Comparison of ENCODE assay signal across 17 cellular contexts in the genomic region with DNA sequence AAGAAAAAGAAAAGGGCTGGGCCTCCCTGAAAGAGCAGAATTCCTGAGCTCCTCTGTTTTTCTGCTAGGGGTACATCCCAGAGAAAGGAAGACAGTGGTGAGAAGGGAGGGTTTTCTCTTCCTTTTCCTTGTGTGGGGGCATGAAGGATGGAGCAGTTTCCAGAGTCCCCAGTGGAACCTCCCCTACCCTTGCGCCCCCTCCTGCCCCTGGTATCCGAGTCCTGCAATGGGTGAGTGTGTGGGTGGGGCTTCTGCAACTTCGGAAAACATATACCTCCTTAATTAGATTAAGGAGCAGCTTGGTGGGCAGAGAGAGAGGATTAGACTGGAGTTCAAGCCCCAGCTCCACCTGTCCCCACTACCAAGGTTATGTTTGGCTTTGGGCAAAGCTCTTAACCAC. TPM values are rescaled to one million over a fixed set of nuclear protein-coding genes. Genes with fewer than 3 reads are reported as not detected.
DNase-seq lines count a peak whose midpoint lies in the region; ATAC-seq, FAIRE-seq and TF ChIP-seq lines count a peak whose summit lies in the region.
"Had no signal": no experiment of that assay in that cellular context is flagged by ENCODE, and none has a peak within 500 bp of the region (broad histone marks: within the 10 kb centered on the region; RNA-seq: fewer than 3 reads in every experiment).

No MANE protein-coding gene starts in this region.

- H3K79me1 ChIP-seq in IMR-90 (ENCODE audit: low read depth in 1 of 2, low read length in 2 of 2) (peaks cover 3 to 11% of the 10 kb centered on the region in 2 experiments; a peak in 2 of 4 replicates), neuronal stem cell (ENCODE audit: low read depth, low read length) (no peaks in the 10 kb centered on the region)

- CTCF ChIA-PET in A673 (lab: Charles Lee) (no interaction called here), IMR-90 (lab: Yijun Ruan, JAX) (interaction anchor here (0.6 kb wide), 2 partner anchors 717 to 729 kb away, joined by 3 read pairs; no protein-coding TSS in a partner anchor), K562 (lab: Yijun Ruan, JAX; ENCODE audit: low intra/inter-chr PET ratio) (no interaction called here), Calu3 (lab: Charles Lee) (interaction anchor here (0.7 to 2.3 kb wide), 3 partner anchors 12 to 43 kb away, joined by 3 to 20 read pairs (median 6); no protein-coding TSS in a partner anchor)

- H3K4me2 ChIP-seq in IMR-90 (ENCODE audit: low read depth, low read length) = no peak overlapping the region
- H3K4me2 ChIP-seq in K562 (ENCODE audit: insufficient read depth, low read length) = no peak overlapping the region
- no peak overlapping the region for H3K4me2 ChIP-seq in neuronal stem cell (ENCODE audit: insufficient read depth, low read length, poor library complexity, severe bottlenecking)

- no peak overlapping the region for H4K5ac ChIP-seq in IMR-90 (ENCODE audit: low read depth, low read length)

- peak overlapping the region; percentile 27 for H2BK20ac ChIP-seq in IMR-90 (ENCODE audit: low read depth, low read length)

- TF ChIP-seq EP300 in K562 (IDR thresholded peaks at IDR 0.05; ENCODE audit: low read length) = no peak

- H3K27me3 ChIP-seq in A673 (replicated peaks; ENCODE audit: insufficient read depth, low read depth, low read length, poor library complexity) (no peaks in the 10 kb centered on the region), IMR-90 (ENCODE audit: control insufficient read depth, insufficient read depth, low read length) (no peaks in the 10 kb centered on the region), K562 (ENCODE audit: control insufficient read depth in 2 of 2, insufficient read depth in 2 of 2, low read length in 2 of 2) (no peaks in the 10 kb centered on the region), neuronal stem cell (ENCODE audit: control insufficient read depth in 3 of 3, insufficient read depth in 3 of 3, low read depth in 1 of 3, low read length in 3 of 3) (no peaks in the 10 kb centered on the region)

- H3K56ac ChIP-seq in IMR-90 (ENCODE audit: extremely low read depth, insufficient read depth, low read length) = no peak overlapping the region

- in situ Hi-C loops in IMR-90 (cut with MboI; ENCODE audit: low sequenced_read_pairs) = no loop called here
- in situ Hi-C loops in K562 (cut with MboI) = no loop called here

- no peak overlapping the region for H3K9ac ChIP-seq in IMR-90 (ENCODE audit: low read depth, low read length)
- no peak overlapping the region for H3K9ac ChIP-seq in K562 (ENCODE audit: insufficient read depth in 1 of 2, low read depth in 2 of 2, low read length in 2 of 2)
- no peak overlapping the region for H3K9ac ChIP-seq in neuronal stem cell (ENCODE audit: low read depth, low read length, poor library complexity)
- H3K9ac ChIP-seq: BLaER1 treated with 17β-estradiol and CSF1 and Interleukin-3, amounts not matched to agents 10 nM and 100 nM had no signal

- TF ChIP-seq CTCF in A673 (conservative IDR thresholded peaks at IDR 0.05; ENCODE audit: low read depth, low read length) (no peak), IMR-90 (conservative IDR thresholded peaks at IDR 0.05; ENCODE audit: low read depth, low read length) (no peak), K562 (IDR thresholded peaks at IDR 0.05 in 2 of 3, conservative IDR thresholded peaks at IDR 0.05 in 1 of 3; ENCODE audit: insufficient read depth in 2 of 3, low read depth in 1 of 3, low read length in 3 of 3) (no peak), coronary artery (IDR thresholded peaks at IDR 0.05) (no peak), glutamatergic neuron (IDR thresholded peaks at IDR 0.05; ENCODE audit: partially characterized antibody, unreplicated experiment) (no peak), Calu3 (IDR thresholded peaks at IDR 0.05; ENCODE audit: unreplicated experiment) (no peak)

- H3K18ac ChIP-seq in IMR-90 (ENCODE audit: low read depth, low read length) (peak overlapping the region; percentile 39; the same call in 1 of the 2 replicates), neuronal stem cell (ENCODE audit: low read length) (no peak overlapping the region)

- no peak for TF ChIP-seq RAD21 in IMR-90 (IDR thresholded peaks at IDR 0.05; ENCODE audit: low read length)
- TF ChIP-seq RAD21 in K562 (CRISPR knock-in tag; conservative IDR thresholded peaks at IDR 0.05 in 1 of 2, IDR thresholded peaks at IDR 0.05 in 1 of 2) = no peak

- WGBS in IMR-90 (ENCODE audit: extremely low coverage in 2 of 2, insufficient read length in 1 of 2), 2 experiments = no CpG with 5 or more reads among the region's 3 CpGs
- 10% methylated on average over 3 of the region's 3 CpGs for WGBS in K562 (ENCODE audit: insufficient coverage, low coverage, missing lambda C conversion rate)
- WGBS in neuronal stem cell (ENCODE audit: extremely low coverage in 2 of 2, insufficient read length in 2 of 2, insufficient replicate concordance in 1 of 2), 2 donors = no CpG with 5 or more reads among the region's 3 CpGs

- H3K9me1 ChIP-seq in IMR-90 (ENCODE audit: insufficient read depth, low read length) = peaks cover 19% of the 10 kb centered on the region
- H3K9me1 ChIP-seq in K562 (ENCODE audit: control insufficient read depth, insufficient read depth, low read length) = no peaks in the 10 kb centered on the region

- no peak for ATAC-seq in IMR-90 (ENCODE audit: low read depth)
- 0 out of 3 replicates have a peak, but pooled peaks have one; percentile 5 for ATAC-seq in K562

- H3K4me1 ChIP-seq in A673 (ENCODE audit: insufficient read depth, low read length, poor library complexity, severe bottlenecking) (peaks cover 16% of the 10 kb centered on the region), IMR-90 (ENCODE audit: control insufficient read depth, insufficient read depth, low read length) (peaks cover 22% of the 10 kb centered on the region), K562 (replicated peaks in 1 of 2; ENCODE audit: control insufficient read depth in 2 of 2, insufficient read depth in 2 of 2, low read length in 2 of 2) (peaks cover 34 to 37% of the 10 kb centered on the region in 2 experiments), neuronal stem cell (ENCODE audit: control insufficient read depth in 2 of 2, insufficient read depth in 1 of 2, low read depth in 1 of 2, low read length in 2 of 2) (peaks cover 11 to 14% of the 10 kb centered on the region in 2 donors)

- H3K4ac ChIP-seq in IMR-90 (ENCODE audit: low read depth, low read length) = peak overlapping the region; percentile 73
- H3K4ac ChIP-seq in neuronal stem cell (ENCODE audit: low read length) = no peak overlapping the region

- H4K8ac ChIP-seq in IMR-90 (ENCODE audit: low read depth in 2 of 2, low read length in 2 of 2) (peak overlapping the region in 1 of 2 experiments; percentile 41; a peak in 2 of 4 replicates), neuronal stem cell (ENCODE audit: low read depth, low read length) (no peak overlapping the region)

- no peak overlapping the region; the same call in none of the 2 replicates for H2AK5ac ChIP-seq in IMR-90 (ENCODE audit: low read depth, low read length)
- no peak overlapping the region for H2AK5ac ChIP-seq in neuronal stem cell (ENCODE audit: low read depth, low read length)

- BruUV-seq in A673 (replicated peaks; lab: Mats Ljungman, UMichigan) (no TSS peak), IMR-90 (replicated peaks; lab: Mats Ljungman, UMichigan) (no TSS peak), K562 (replicated peaks; lab: Mats Ljungman, UMichigan) (no TSS peak), Calu3 (replicated peaks; lab: Mats Ljungman, UMichigan) (no TSS peak)

- H2BK12ac ChIP-seq in neuronal stem cell (ENCODE audit: low read length) = no peak overlapping the region

- no peak overlapping the region for H2AK9ac ChIP-seq in IMR-90 (replicated peaks; ENCODE audit: low read depth, low read length, poor library complexity)

- peak overlapping the region; percentile 95 for H2BK120ac ChIP-seq in IMR-90 (ENCODE audit: low read depth, low read length)
- no peak overlapping the region for H2BK120ac ChIP-seq in neuronal stem cell (ENCODE audit: low read depth, low read length)

- H3K27ac Mint-ChIP-seq in glutamatergic neuron (ENCODE audit: unreplicated experiment) = no peak overlapping the region
- no peak overlapping the region for H3K27ac Mint-ChIP-seq in Calu3 (ENCODE audit: unreplicated experiment)
- H3K27ac Mint-ChIP-seq: CD8-positive, alpha-beta memory T cell; H9 had no signal

- H3K9me3 ChIP-seq in A673 (ENCODE audit: low read depth, low read length, poor library complexity, severe bottlenecking) (no peaks in the 10 kb centered on the region), IMR-90 (ENCODE audit: control insufficient read depth, insufficient read depth, low read length) (no peaks in the 10 kb centered on the region), K562 (replicated peaks; ENCODE audit: control insufficient read depth, insufficient read depth, low read depth, low read length) (no peaks in the 10 kb centered on the region), neuronal stem cell (replicated peaks in 1 of 2; ENCODE audit: control insufficient read depth in 2 of 2, insufficient read depth in 1 of 2, low read depth in 1 of 2, low read length in 2 of 2) (no peaks in the 10 kb centered on the region)
- H3K9me3 ChIP-seq: BLaER1 treated with 17β-estradiol and CSF1 and Interleukin-3, amounts not matched to agents 10 nM and 100 nM had no signal

- peaks cover 2% of the 10 kb centered on the region for H3K27me3 Mint-ChIP-seq in glutamatergic neuron (ENCODE audit: unreplicated experiment)
- H3K27me3 Mint-ChIP-seq in Calu3 (ENCODE audit: unreplicated experiment) = peaks cover 6% of the 10 kb centered on the region

- H3K79me2 ChIP-seq in K562 (ENCODE audit: control insufficient read depth, insufficient read depth, low read length) = no peaks in the 10 kb centered on the region

- H3K4me3 ChIP-seq in A673 (ENCODE audit: low read depth, low read length, poor library complexity, severe bottlenecking) (no peak overlapping the region), IMR-90 (ENCODE audit: insufficient read depth, low read depth, low read length) (no peak overlapping the region), K562 (no peak overlapping the region), neuronal stem cell (ENCODE audit: low read length in 2 of 2) (no peak overlapping the region), coronary artery (no peak overlapping the region)
- H3K4me3 ChIP-seq: BLaER1 treated with 17β-estradiol and CSF1 and Interleukin-3, amounts not matched to agents 10 nM and 100 nM had no signal

- H3K36me3 Mint-ChIP-seq in glutamatergic neuron (ENCODE audit: unreplicated experiment) (no peaks in the 10 kb centered on the region), Calu3 (ENCODE audit: insufficient read depth, unreplicated experiment) (peaks cover 13% of the 10 kb centered on the region)
- H3K36me3 Mint-ChIP-seq: CD8-positive, alpha-beta memory T cell had no signal

- H2BK15ac ChIP-seq in IMR-90 (ENCODE audit: low read depth, low read length) (peak overlapping the region; percentile 81), neuronal stem cell (ENCODE audit: low read length) (no peak overlapping the region)

- no peak overlapping the region for H3K27ac ChIP-seq in A673 (ENCODE audit: low read depth, low read length, poor library complexity, severe bottlenecking)
- H3K27ac ChIP-seq in IMR-90 (ENCODE audit: insufficient read depth, low read length) = no peak overlapping the region
- no peak overlapping the region for H3K27ac ChIP-seq in K562 (ENCODE audit: extremely low read depth, low read depth, low read length)
- no peak overlapping the region for H3K27ac ChIP-seq in neuronal stem cell (replicated peaks; ENCODE audit: low read length)
- no peak overlapping the region for H3K27ac ChIP-seq in substantia nigra (ENCODE audit: low read depth, low read length, poor library complexity, severe bottlenecking)
- H3K27ac ChIP-seq in coronary artery = no peak overlapping the region
- H3K27ac ChIP-seq: BLaER1 treated with 17β-estradiol and CSF1 and Interleukin-3, amounts not matched to agents 10 nM and 100 nM; HL-60 had no signal

- peak overlapping the region; percentile 10; the same call in 1 of the 2 replicates for H3K14ac ChIP-seq in IMR-90 (replicated peaks; ENCODE audit: low read depth, low read length)
- H3K14ac ChIP-seq in neuronal stem cell (ENCODE audit: low read length) = no peak overlapping the region

- TF ChIP-seq POLR2A in IMR-90 (IDR thresholded peaks at IDR 0.05; ENCODE audit: low read depth, low read length) (no peak), K562 (conservative IDR thresholded peaks at IDR 0.05) (no peak)

- no peak overlapping the region for H3K4me3 Mint-ChIP-seq in glutamatergic neuron (ENCODE audit: unreplicated experiment)
- H3K4me3 Mint-ChIP-seq in Calu3 (ENCODE audit: low read depth, unreplicated experiment) = no peak overlapping the region
- H3K4me3 Mint-ChIP-seq: CD8-positive, alpha-beta memory T cell; H9 had no signal

- FAIRE-seq in K562 (lab: Jason Lieb, UNC) = no peak
- FAIRE-seq: HTR-8/SVneo had no signal

- H2AFZ ChIP-seq in IMR-90 (replicated peaks; ENCODE audit: low read length, poor library complexity) = peak overlapping the region; percentile 77
- H2AFZ ChIP-seq in K562 (ENCODE audit: low read depth, low read length) = peak overlapping the region; percentile 70; the same call in 1 of the 2 replicates
- H2AFZ ChIP-seq in neuronal stem cell (ENCODE audit: low read length) = peak overlapping the region; percentile 17

- H2BK5ac ChIP-seq in IMR-90 (ENCODE audit: low read depth, low read length, poor library complexity, severe bottlenecking) (no peak overlapping the region), neuronal stem cell (ENCODE audit: low read length) (no peak overlapping the region)

- dilution Hi-C loops in IMR-90 (cut with HindIII; ENCODE audit: low sequenced_read_pairs, unreplicated experiment) = no loop called here

- intact Hi-C loops in A673 (cut with micrococcal nuclease; ENCODE audit: unreplicated experiment) (no loop called here), IMR-90 (cut with micrococcal nuclease) (loop anchor here (2.0 kb wide), 2 partner anchors 23 to 49 kb away; partner anchors contain the start of gene IGF2BP1), K562 (cut with micrococcal nuclease) (loop anchor here (2.0 kb wide), 1 partner anchor 21 kb away; no protein-coding TSS in a partner anchor), Calu3 (cut with micrococcal nuclease; ENCODE audit: unreplicated experiment) (no loop called here)

- DNase-seq in A673 (ENCODE audit: low spot score) (peak; percentile 56), IMR-90 (no peak), K562 (ENCODE audit: extremely low read depth in 1 of 4, low spot score in 3 of 4) (peak; percentile 34 to 57 (median 45)), neuronal stem cell (ENCODE audit: low spot score) (no peak), substantia nigra (lab: John Stamatoyannopoulos, UW) (no peak), coronary artery (ENCODE audit: low spot score) (no peak), glutamatergic neuron (no peak), Calu3 (no peak)
- DNase-seq: CD8-positive, alpha-beta memory T cell; DMS 273 treated with DMSO at 0.1 percent for 48 hours; H9; NCI-H187 had no signal

- H4K91ac ChIP-seq in IMR-90 (ENCODE audit: insufficient read depth, low read depth, low read length) = peak overlapping the region; percentile 72
- no peak overlapping the region for H4K91ac ChIP-seq in neuronal stem cell (ENCODE audit: low read depth, low read length, poor library complexity)

- H4K20me1 ChIP-seq in IMR-90 (ENCODE audit: insufficient read depth, low read length) = no peaks in the 10 kb centered on the region
- no peaks in the 10 kb centered on the region for H4K20me1 ChIP-seq in K562 (replicated peaks; ENCODE audit: control insufficient read depth, insufficient read depth, low read length)
- H4K20me1 ChIP-seq: BLaER1 treated with 17β-estradiol and CSF1 and Interleukin-3, amounts not matched to agents 10 nM and 100 nM had no signal

- no peaks in the 10 kb centered on the region for H3K4me1 Mint-ChIP-seq in glutamatergic neuron (ENCODE audit: low read depth, unreplicated experiment)
- peaks cover 37% of the 10 kb centered on the region for H3K4me1 Mint-ChIP-seq in Calu3 (ENCODE audit: low read depth, unreplicated experiment)
- H3K4me1 Mint-ChIP-seq: CD8-positive, alpha-beta memory T cell had no signal

- H3K9me3 Mint-ChIP-seq in glutamatergic neuron (ENCODE audit: unreplicated experiment) (no peaks in the 10 kb centered on the region), Calu3 (ENCODE audit: low read depth, unreplicated experiment) (no peaks in the 10 kb centered on the region)
- H3K9me3 Mint-ChIP-seq: CD8-positive, alpha-beta memory T cell; H9 had no signal

- H3K36me3 ChIP-seq in A673 (ENCODE audit: insufficient read depth, low read length, poor library complexity, severe bottlenecking) (no peaks in the 10 kb centered on the region), IMR-90 (ENCODE audit: control insufficient read depth, insufficient read depth, low read length) (no peaks in the 10 kb centered on the region), K562 (ENCODE audit: control insufficient read depth, insufficient read depth, low read length) (no peaks in the 10 kb centered on the region), neuronal stem cell (replicated peaks in 1 of 2; ENCODE audit: control insufficient read depth in 2 of 2, insufficient read depth in 2 of 2, low read length in 2 of 2) (no peaks in the 10 kb centered on the region)
- H3K36me3 ChIP-seq: BLaER1 treated with 17β-estradiol and CSF1 and Interleukin-3, amounts not matched to agents 10 nM and 100 nM had no signal

- POLR2A ChIA-PET in A673 (lab: Charles Lee; ENCODE audit: low non-redundant PET) (no interaction called here), IMR-90 (lab: Charles Lee; ENCODE audit: unreplicated experiment) (no interaction called here), K562 (lab: Yijun Ruan, JAX) (interaction anchor here (1.0 to 3.7 kb wide), 5 partner anchors 11 to 25 kb away, joined by 3 to 31 read pairs (median 3); no protein-coding TSS in a partner anchor)

- H3K23ac ChIP-seq in IMR-90 (ENCODE audit: low read depth, low read length) (no peak overlapping the region), neuronal stem cell (ENCODE audit: low read depth, low read length, poor library complexity) (no peak overlapping the region)

RNA-seq across cellular contexts. Expression of gene GIP, which starts 5.4 kb away (rescaled TPM):
- total RNA-seq in A673 (2021) (0.88 and 1.1 TPM in 2 replicates), IMR-90 (2012; rRNA removed) (not detected in 2 replicates), K562 (2014; rRNA removed) (not detected in 2 replicates), K562 (2014; rRNA removed; fragmentation: Illumina TruSeq; extraction: Trizol) (not detected in 2 replicates), K562 (2015; rRNA removed; fragmentation: Illumina TruSeq; extraction: Trizol) (not detected in 2 replicates), K562 (2021) (not detected in 2 replicates), glutamatergic neuron (ENCODE audit: unreplicated experiment) (not detected), Calu3 (2022) (not detected in 2 replicates)
- polyA plus RNA-seq in IMR-90 (2012; rRNA removed) (0.44 TPM in 1 of 2 replicates, not detected in the other), K562 (2011; rRNA removed) (0.15 TPM in 1 of 2 replicates, not detected in the other), K562 (2014; fragmentation: Illumina TruSeq; extraction: Trizol) (not detected in 2 replicates), K562 (2014; fragmentation: Nextera tagmentation; extraction: Ambion mirVana) (under 1 TPM in 1 of 2 experiments, not detected in 1; 0.08 TPM), K562 (2014; rRNA removed) (0.12 TPM in 1 of 2 replicates, not detected in the other)
- 0.12 TPM in 1 of 2 replicates, not detected in the other for polyA plus RNA-seq in IMR-90 (2012; cell fraction: cytosol; rRNA removed)
- not detected in 2 replicates for polyA plus RNA-seq in IMR-90 (2012; cell fraction: nucleus; rRNA removed; ENCODE audit: low replicate concordance)
- not detected in 2 replicates for total RNA-seq in K562 (2011; cell fraction: chromatin; rRNA removed; ENCODE audit: low replicate concordance)
- not detected in 2 replicates for total RNA-seq in K562 (2011; cell fraction: nucleolus; rRNA removed)
- not detected in 2 replicates for total RNA-seq in K562 (2011; cell fraction: nucleoplasm; rRNA removed)
- not detected in 2 replicates for polyA plus RNA-seq in K562 (2011; cell fraction: cytosol; rRNA removed)
- not detected in 2 replicates for polyA plus RNA-seq in K562 (2011; cell fraction: nucleus; rRNA removed)
- 0.16 TPM in 1 of 2 replicates, not detected in the other for polyA plus RNA-seq in K562 (2012)
- polyA minus RNA-seq in K562 (2011; rRNA and poly(A)+ RNA removed) = not detected in 2 replicates
- polyA minus RNA-seq in K562 (2011; cell fraction: cytosol; rRNA and poly(A)+ RNA removed) = not detected in 2 replicates
- polyA minus RNA-seq in K562 (2011; cell fraction: nucleus; rRNA and poly(A)+ RNA removed) = not detected in 2 replicates
- 0.08 TPM for polyA plus RNA-seq in neuronal stem cell (2013, experiment 1 of 2)
- polyA plus RNA-seq in neuronal stem cell (2013, experiment 2 of 2) = 0.11 TPM
- total RNA-seq: A172; CD8-positive, alpha-beta memory T cell; H9; SK-MEL-5 had no signal
- polyA plus RNA-seq: CD8-positive, alpha-beta memory T cell had no signal

RNA-seq across cellular contexts. Expression of gene IGF2BP1, which starts 23.4 kb away (rescaled TPM):
- 495 and 517 TPM in 2 replicates for total RNA-seq in A673 (2021)
- total RNA-seq in IMR-90 (2012; rRNA removed) = 10.2 and 11.9 TPM in 2 replicates
- 12.2 and 13.1 TPM in 2 replicates for polyA plus RNA-seq in IMR-90 (2012; rRNA removed)
- polyA plus RNA-seq in IMR-90 (2012; cell fraction: cytosol; rRNA removed) = 9.1 and 9.2 TPM in 2 replicates
- polyA plus RNA-seq in IMR-90 (2012; cell fraction: nucleus; rRNA removed; ENCODE audit: low replicate concordance) = 23.6 and 36.0 TPM in 2 replicates
- total RNA-seq in K562 (2011; cell fraction: chromatin; rRNA removed; ENCODE audit: low replicate concordance) = 94.9 and 96.9 TPM in 2 replicates
- total RNA-seq in K562 (2011; cell fraction: nucleolus; rRNA removed) = 61.6 and 67.2 TPM in 2 replicates
- total RNA-seq in K562 (2011; cell fraction: nucleoplasm; rRNA removed) = 82.5 and 120 TPM in 2 replicates
- 53.6 and 61.6 TPM in 2 replicates for total RNA-seq in K562 (2014; rRNA removed)
- 64.8 and 66.8 TPM in 2 replicates for total RNA-seq in K562 (2014; rRNA removed; fragmentation: Illumina TruSeq; extraction: Trizol)
- total RNA-seq in K562 (2015; rRNA removed; fragmentation: Illumina TruSeq; extraction: Trizol) = 65.5 and 72.0 TPM in 2 replicates
- total RNA-seq in K562 (2021) = 291 and 318 TPM in 2 replicates
- polyA plus RNA-seq in K562 (2011; rRNA removed) = 27.4 and 31.8 TPM in 2 replicates
- 27.0 and 46.4 TPM in 2 replicates for polyA plus RNA-seq in K562 (2011; cell fraction: cytosol; rRNA removed)
- polyA plus RNA-seq in K562 (2011; cell fraction: nucleus; rRNA removed) = 52.8 and 86.1 TPM in 2 replicates
- polyA plus RNA-seq in K562 (2012) = 50.4 and 60.4 TPM in 2 replicates
- 71.8 and 80.4 TPM in 2 replicates for polyA plus RNA-seq in K562 (2014; fragmentation: Illumina TruSeq; extraction: Trizol)
- 10 to 100 TPM; 13.0 to 13.8 TPM for polyA plus RNA-seq in K562 (2014; fragmentation: Nextera tagmentation; extraction: Ambion mirVana)
- 41.5 and 47.2 TPM in 2 replicates for polyA plus RNA-seq in K562 (2014; rRNA removed)
- 59.8 and 69.5 TPM in 2 replicates for polyA minus RNA-seq in K562 (2011; rRNA and poly(A)+ RNA removed)
- 92.6 and 107 TPM in 2 replicates for polyA minus RNA-seq in K562 (2011; cell fraction: cytosol; rRNA and poly(A)+ RNA removed)
- polyA minus RNA-seq in K562 (2011; cell fraction: nucleus; rRNA and poly(A)+ RNA removed) = 27.3 and 40.9 TPM in 2 replicates
- polyA plus RNA-seq in neuronal stem cell (2013, experiment 1 of 2) = 77.2 TPM
- 84.4 TPM for polyA plus RNA-seq in neuronal stem cell (2013, experiment 2 of 2)
- total RNA-seq in glutamatergic neuron (ENCODE audit: unreplicated experiment) = 260 TPM
- 14.4 and 17.6 TPM in 2 replicates for total RNA-seq in Calu3 (2022)
- polyA plus RNA-seq: CD8-positive, alpha-beta memory T cell had no signal

RNA-seq across cellular contexts. Expression of gene SNF8, which starts 29.2 kb away (rescaled TPM):
- total RNA-seq in A673 (2021) (177 and 188 TPM in 2 replicates), IMR-90 (2012; rRNA removed) (171 and 191 TPM in 2 replicates), K562 (2014; rRNA removed) (126 and 127 TPM in 2 replicates), K562 (2014; rRNA removed; fragmentation: Illumina TruSeq; extraction: Trizol) (92.5 and 96.8 TPM in 2 replicates), K562 (2015; rRNA removed; fragmentation: Illumina TruSeq; extraction: Trizol) (90.9 and 92.9 TPM in 2 replicates), K562 (2021) (124 and 130 TPM in 2 replicates), glutamatergic neuron (ENCODE audit: unreplicated experiment) (143 TPM), Calu3 (2022) (198 and 213 TPM in 2 replicates)
- polyA plus RNA-seq in IMR-90 (2012; rRNA removed) (178 and 181 TPM in 2 replicates), K562 (2011; rRNA removed) (98.7 and 117 TPM in 2 replicates), K562 (2014; fragmentation: Illumina TruSeq; extraction: Trizol) (128 and 132 TPM in 2 replicates), K562 (2014; fragmentation: Nextera tagmentation; extraction: Ambion mirVana) (1 to 10 TPM; 6.9 to 9.0 TPM), K562 (2014; rRNA removed) (143 and 149 TPM in 2 replicates)
- polyA plus RNA-seq in IMR-90 (2012; cell fraction: cytosol; rRNA removed) = 229 and 242 TPM in 2 replicates
- polyA plus RNA-seq in IMR-90 (2012; cell fraction: nucleus; rRNA removed; ENCODE audit: low replicate concordance) = 106 and 120 TPM in 2 replicates
- 90.9 and 129 TPM in 2 replicates for total RNA-seq in K562 (2011; cell fraction: chromatin; rRNA removed; ENCODE audit: low replicate concordance)
- 86.9 and 95.7 TPM in 2 replicates for total RNA-seq in K562 (2011; cell fraction: nucleolus; rRNA removed)
- 108 and 129 TPM in 2 replicates for total RNA-seq in K562 (2011; cell fraction: nucleoplasm; rRNA removed)
- polyA plus RNA-seq in K562 (2011; cell fraction: cytosol; rRNA removed) = 126 and 130 TPM in 2 replicates
- 54.4 and 56.9 TPM in 2 replicates for polyA plus RNA-seq in K562 (2011; cell fraction: nucleus; rRNA removed)
- 103 and 109 TPM in 2 replicates for polyA plus RNA-seq in K562 (2012)
- 76.9 and 111 TPM in 2 replicates for polyA minus RNA-seq in K562 (2011; rRNA and poly(A)+ RNA removed)
- polyA minus RNA-seq in K562 (2011; cell fraction: cytosol; rRNA and poly(A)+ RNA removed) = 45.1 and 48.6 TPM in 2 replicates
- polyA minus RNA-seq in K562 (2011; cell fraction: nucleus; rRNA and poly(A)+ RNA removed) = 17.2 and 22.2 TPM in 2 replicates
- 74.0 TPM for polyA plus RNA-seq in neuronal stem cell (2013, experiment 1 of 2)
- polyA plus RNA-seq in neuronal stem cell (2013, experiment 2 of 2) = 71.0 TPM

Comparison
In these comparisons a context has a peak if more than half of its experiments do, and no peak if none do; other contexts are left out.
1. DNase-seq: peak in A673 (single experiment) and K562 (4 of 4); none in IMR-90 (single experiment), neuronal stem cell (single experiment), substantia nigra (0 of 49), coronary artery (single experiment), glutamatergic neuron (single experiment) and Calu3 (single experiment).
2. H2AFZ ChIP-seq: peak in every context shown above with its lines; median percentile 77 in IMR-90; 70 in K562; 17 in neuronal stem cell.
3. CTCF ChIA-PET loops: an anchor here in IMR-90 (0.6 kb wide) and Calu3 (0.7 to 2.3 kb wide); none called in A673 and K562.
4. intact Hi-C loops: an anchor here in IMR-90 (2.0 kb wide) and K562 (2.0 kb wide); none called in A673 and Calu3.